ENCODE assay signal across 2 cellular contexts in the genomic region with DNA sequence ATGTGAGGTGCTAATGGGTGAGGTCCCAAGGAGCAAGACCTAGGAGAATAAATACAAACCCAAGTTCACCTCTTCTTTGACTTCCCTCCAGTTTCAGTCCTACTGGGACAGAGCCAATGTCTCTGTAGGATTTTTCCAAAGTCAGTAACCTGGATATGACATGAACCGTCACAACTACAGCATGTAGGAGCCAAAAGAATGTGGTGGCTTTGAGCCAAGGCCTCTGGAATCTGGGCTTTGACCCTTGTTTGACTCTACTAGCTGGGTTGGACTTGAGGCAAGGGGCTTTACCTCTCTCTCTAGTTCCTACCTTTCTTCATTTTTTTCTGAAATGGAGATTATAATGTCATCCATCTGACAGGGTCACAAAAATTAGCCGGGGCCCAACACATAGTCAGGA.
A peak's percentile ranks its signal among the peaks of the same experiment; 100 is the strongest.
TF ChIP-seq lines count a peak whose summit lies in the region.

No MANE protein-coding gene starts in this region.

TF ChIP-seq in HepG2, 621 proteins besides CTCF, POLR2A, EP300 and RAD21 (continues in another document):
- TF ChIP-seq RARA (CRISPR knock-in tag; IDR thresholded peaks at IDR 0.05) (peak; percentile 43), PHF21A (CRISPR knock-in tag; IDR thresholded peaks at IDR 0.05) (no peak), ATAD3A (CRISPR knock-in tag; IDR thresholded peaks at IDR 0.05) (no peak), HNF4A (CRISPR knock-in tag; IDR thresholded peaks at IDR 0.05) (peak; percentile 18; the same call in 1 of the 2 replicates), CCDC6 (CRISPR knock-in tag; IDR thresholded peaks at IDR 0.05) (no peak), NCOA5 (CRISPR knock-in tag; IDR thresholded peaks at IDR 0.05) (no peak), CHD2 (IDR thresholded peaks at IDR 0.05; ENCODE audit: low read depth, low read length) (no peak), KLF11 (CRISPR knock-in tag; IDR thresholded peaks at IDR 0.05) (no peak), NPAS2 (CRISPR knock-in tag; IDR thresholded peaks at IDR 0.05; ENCODE audit: borderline replicate concordance) (no peak), ZNF34 (CRISPR knock-in tag; IDR thresholded peaks at IDR 0.05; ENCODE audit: borderline replicate concordance) (no peak), IRX3 (CRISPR knock-in tag; IDR thresholded peaks at IDR 0.05; ENCODE audit: borderline replicate concordance, low read depth) (no peak), GFI1 (CRISPR knock-in tag; IDR thresholded peaks at IDR 0.05; ENCODE audit: borderline replicate concordance) (no peak)
- TF ChIP-seq, protein P1, sequence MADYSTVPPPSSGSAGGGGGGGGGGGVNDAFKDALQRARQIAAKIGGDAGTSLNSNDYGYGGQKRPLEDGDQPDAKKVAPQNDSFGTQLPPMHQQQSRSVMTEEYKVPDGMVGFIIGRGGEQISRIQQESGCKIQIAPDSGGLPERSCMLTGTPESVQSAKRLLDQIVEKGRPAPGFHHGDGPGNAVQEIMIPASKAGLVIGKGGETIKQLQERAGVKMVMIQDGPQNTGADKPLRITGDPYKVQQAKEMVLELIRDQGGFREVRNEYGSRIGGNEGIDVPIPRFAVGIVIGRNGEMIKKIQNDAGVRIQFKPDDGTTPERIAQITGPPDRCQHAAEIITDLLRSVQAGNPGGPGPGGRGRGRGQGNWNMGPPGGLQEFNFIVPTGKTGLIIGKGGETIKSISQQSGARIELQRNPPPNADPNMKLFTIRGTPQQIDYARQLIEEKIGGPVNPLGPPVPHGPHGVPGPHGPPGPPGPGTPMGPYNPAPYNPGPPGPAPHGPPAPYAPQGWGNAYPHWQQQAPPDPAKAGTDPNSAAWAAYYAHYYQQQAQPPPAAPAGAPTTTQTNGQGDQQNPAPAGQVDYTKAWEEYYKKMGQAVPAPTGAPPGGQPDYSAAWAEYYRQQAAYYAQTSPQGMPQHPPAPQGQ (CRISPR knock-in tag; IDR thresholded peaks at IDR 0.05; ENCODE audit: borderline replicate concordance), result no peak
- TF ChIP-seq, protein P2, sequence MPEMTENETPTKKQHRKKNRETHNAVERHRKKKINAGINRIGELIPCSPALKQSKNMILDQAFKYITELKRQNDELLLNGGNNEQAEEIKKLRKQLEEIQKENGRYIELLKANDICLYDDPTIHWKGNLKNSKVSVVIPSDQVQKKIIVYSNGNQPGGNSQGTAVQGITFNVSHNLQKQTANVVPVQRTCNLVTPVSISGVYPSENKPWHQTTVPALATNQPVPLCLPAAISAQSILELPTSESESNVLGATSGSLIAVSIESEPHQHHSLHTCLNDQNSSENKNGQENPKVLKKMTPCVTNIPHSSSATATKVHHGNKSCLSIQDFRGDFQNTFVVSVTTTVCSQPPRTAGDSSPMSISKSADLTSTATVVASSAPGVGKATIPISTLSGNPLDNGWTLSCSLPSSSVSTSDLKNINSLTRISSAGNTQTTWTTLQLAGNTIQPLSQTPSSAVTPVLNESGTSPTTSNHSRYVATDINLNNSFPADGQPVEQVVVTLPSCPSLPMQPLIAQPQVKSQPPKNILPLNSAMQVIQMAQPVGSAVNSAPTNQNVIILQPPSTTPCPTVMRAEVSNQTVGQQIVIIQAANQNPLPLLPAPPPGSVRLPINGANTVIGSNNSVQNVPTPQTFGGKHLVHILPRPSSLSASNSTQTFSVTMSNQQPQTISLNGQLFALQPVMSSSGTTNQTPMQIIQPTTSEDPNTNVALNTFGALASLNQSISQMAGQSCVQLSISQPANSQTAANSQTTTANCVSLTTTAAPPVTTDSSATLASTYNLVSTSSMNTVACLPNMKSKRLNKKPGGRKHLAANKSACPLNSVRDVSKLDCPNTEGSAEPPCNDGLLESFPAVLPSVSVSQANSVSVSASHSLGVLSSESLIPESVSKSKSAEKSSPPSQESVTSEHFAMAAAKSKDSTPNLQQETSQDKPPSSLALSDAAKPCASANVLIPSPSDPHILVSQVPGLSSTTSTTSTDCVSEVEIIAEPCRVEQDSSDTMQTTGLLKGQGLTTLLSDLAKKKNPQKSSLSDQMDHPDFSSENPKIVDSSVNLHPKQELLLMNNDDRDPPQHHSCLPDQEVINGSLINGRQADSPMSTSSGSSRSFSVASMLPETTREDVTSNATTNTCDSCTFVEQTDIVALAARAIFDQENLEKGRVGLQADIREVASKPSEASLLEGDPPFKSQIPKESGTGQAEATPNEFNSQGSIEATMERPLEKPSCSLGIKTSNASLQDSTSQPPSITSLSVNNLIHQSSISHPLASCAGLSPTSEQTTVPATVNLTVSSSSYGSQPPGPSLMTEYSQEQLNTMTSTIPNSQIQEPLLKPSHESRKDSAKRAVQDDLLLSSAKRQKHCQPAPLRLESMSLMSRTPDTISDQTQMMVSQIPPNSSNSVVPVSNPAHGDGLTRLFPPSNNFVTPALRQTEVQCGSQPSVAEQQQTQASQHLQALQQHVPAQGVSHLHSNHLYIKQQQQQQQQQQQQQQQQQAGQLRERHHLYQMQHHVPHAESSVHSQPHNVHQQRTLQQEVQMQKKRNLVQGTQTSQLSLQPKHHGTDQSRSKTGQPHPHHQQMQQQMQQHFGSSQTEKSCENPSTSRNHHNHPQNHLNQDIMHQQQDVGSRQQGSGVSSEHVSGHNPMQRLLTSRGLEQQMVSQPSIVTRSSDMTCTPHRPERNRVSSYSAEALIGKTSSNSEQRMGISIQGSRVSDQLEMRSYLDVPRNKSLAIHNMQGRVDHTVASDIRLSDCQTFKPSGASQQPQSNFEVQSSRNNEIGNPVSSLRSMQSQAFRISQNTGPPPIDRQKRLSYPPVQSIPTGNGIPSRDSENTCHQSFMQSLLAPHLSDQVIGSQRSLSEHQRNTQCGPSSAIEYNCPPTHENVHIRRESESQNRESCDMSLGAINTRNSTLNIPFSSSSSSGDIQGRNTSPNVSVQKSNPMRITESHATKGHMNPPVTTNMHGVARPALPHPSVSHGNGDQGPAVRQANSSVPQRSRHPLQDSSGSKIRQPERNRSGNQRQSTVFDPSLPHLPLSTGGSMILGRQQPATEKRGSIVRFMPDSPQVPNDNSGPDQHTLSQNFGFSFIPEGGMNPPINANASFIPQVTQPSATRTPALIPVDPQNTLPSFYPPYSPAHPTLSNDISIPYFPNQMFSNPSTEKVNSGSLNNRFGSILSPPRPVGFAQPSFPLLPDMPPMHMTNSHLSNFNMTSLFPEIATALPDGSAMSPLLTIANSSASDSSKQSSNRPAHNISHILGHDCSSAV (CRISPR knock-in tag; IDR thresholded peaks at IDR 0.05; ENCODE audit: borderline replicate concordance), result no peak

TF ChIP-seq in H1, 55 proteins besides CTCF, POLR2A, EP300 and RAD21:
- TF ChIP-seq CHD1 (IDR thresholded peaks at IDR 0.05; ENCODE audit: low read depth, low read length) (no peak), CBX8 (IDR thresholded peaks at IDR 0.05; ENCODE audit: borderline replicate concordance, low read depth, low read length) (no peak), TAF7 (optimal IDR thresholded peaks at IDR 0.05; ENCODE audit: borderline replicate concordance, low read depth, low read length) (no peak), BACH1 (IDR thresholded peaks at IDR 0.05; ENCODE audit: low read length) (no peak)
